In genomic region chrX:70577442-70577841, GRCh38 we compare ENCODE assay signal across 10 cellular contexts.
ATAC-seq and TF ChIP-seq lines count a peak whose summit lies in the region.
"Had no signal": no experiment of that assay in that cellular context is flagged by ENCODE, and none has a peak within 500 bp of the region (broad histone marks: within the 10 kb centered on the region; RNA-seq: fewer than 3 reads in every experiment).

No MANE protein-coding gene starts in this region.

- no peak for TF ChIP-seq CTCF in HEK293 (tag by site-specific recombination; IDR thresholded peaks at IDR 0.05)

- H3K4me1 ChIP-seq in HEK293 (ENCODE audit: control insufficient read depth, insufficient read depth, low read length): no peaks in the 10 kb centered on the region
- H3K4me1 ChIP-seq: A549; BE2C; BLaER1; BLaER1 treated with 17β-estradiol and CSF1 and Interleukin-3, amounts not matched to agents 10 nM and 100 nM; Caco-2 had no signal

- H3K9me3 ChIP-seq in HEK293 (ENCODE audit: control insufficient read depth, insufficient read depth, low read depth, low read length): peaks cover 8% of the 10 kb centered on the region
- H3K9me3 ChIP-seq: BE2C, Caco-2 had no signal

- H3K4me3 ChIP-seq in HEK293 (ENCODE audit: low read depth, low read length): no peak overlapping the region
- H3K4me3 ChIP-seq: A549; BLaER1; BLaER1 treated with 17β-estradiol and CSF1 and Interleukin-3, amounts not matched to agents 10 nM and 100 nM had no signal

- H3K27ac ChIP-seq in HEK293 (ENCODE audit: extremely low read depth, low read depth, low read length): no peak overlapping the region
- H3K27ac ChIP-seq: 22Rv1; A549; BLaER1; BLaER1 treated with 17β-estradiol and CSF1 and Interleukin-3, amounts not matched to agents 10 nM and 100 nM; C4-2B had no signal

- POLR2A ChIA-PET in HEK293 (lab: Yijun Ruan, JAX): no interaction called here

- CTCF ChIA-PET in HEK293 (lab: Yijun Ruan, JAX): interaction anchor here (0.6 to 0.8 kb wide), 2 partner anchors 55 to 179 kb away, joined by 3 to 8 read pairs; no protein-coding TSS in a partner anchor

- no peak for ATAC-seq in HG02798 (IDR thresholded peaks at IDR 0.05; ENCODE audit: poor library complexity, unreplicated experiment)
- ATAC-seq: A549; CD8-positive, alpha-beta T cell had no signal

- no peaks in the 10 kb centered on the region for H3K36me3 ChIP-seq in HEK293 (ENCODE audit: control insufficient read depth in 2 of 2, insufficient read depth in 1 of 2, low read length in 2 of 2)
- H3K36me3 ChIP-seq: BE2C; BLaER1; BLaER1 treated with 17β-estradiol and CSF1 and Interleukin-3, amounts not matched to agents 10 nM and 100 nM had no signal

TF ChIP-seq in HEK293, 187 proteins besides CTCF, POLR2A, EP300 and RAD21:
- TF ChIP-seq ZNF302 (tag by site-specific recombination; IDR thresholded peaks at IDR 0.05; ENCODE audit: low read depth) (no peak), ZNF658 (tag by site-specific recombination; IDR thresholded peaks at IDR 0.05) (no peak), ZNF792 (tag by site-specific recombination; IDR thresholded peaks at IDR 0.05) (no peak), ZNF510 (tag by site-specific recombination; IDR thresholded peaks at IDR 0.05; ENCODE audit: insufficient replicate concordance) (peak; percentile 98)
